Comparison of ENCODE assay signal across 1 cellular context in genomic region chr17:41322264-41322902, GRCh38.
TF ChIP-seq lines count a peak whose summit lies in the region.

No MANE protein-coding gene starts in this region.

TF ChIP-seq in IMR-90, 13 proteins besides CTCF, POLR2A, EP300 and RAD21 (continued from another document):
- TF ChIP-seq, protein P1, sequence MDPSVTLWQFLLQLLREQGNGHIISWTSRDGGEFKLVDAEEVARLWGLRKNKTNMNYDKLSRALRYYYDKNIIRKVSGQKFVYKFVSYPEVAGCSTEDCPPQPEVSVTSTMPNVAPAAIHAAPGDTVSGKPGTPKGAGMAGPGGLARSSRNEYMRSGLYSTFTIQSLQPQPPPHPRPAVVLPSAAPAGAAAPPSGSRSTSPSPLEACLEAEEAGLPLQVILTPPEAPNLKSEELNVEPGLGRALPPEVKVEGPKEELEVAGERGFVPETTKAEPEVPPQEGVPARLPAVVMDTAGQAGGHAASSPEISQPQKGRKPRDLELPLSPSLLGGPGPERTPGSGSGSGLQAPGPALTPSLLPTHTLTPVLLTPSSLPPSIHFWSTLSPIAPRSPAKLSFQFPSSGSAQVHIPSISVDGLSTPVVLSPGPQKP (IDR thresholded peaks at IDR 0.05; ENCODE audit: borderline replicate concordance, low read depth, low read length) = no peak
- TF ChIP-seq MAZ (IDR thresholded peaks at IDR 0.05; ENCODE audit: borderline replicate concordance, low read depth, low read length) (no peak), MXI1 (IDR thresholded peaks at IDR 0.05; ENCODE audit: borderline replicate concordance, low read depth, low read length) (no peak)
TF ChIP-seq in IMR-90: peak in this region for 2.
